Comparison of ENCODE assay signal across 21 cellular contexts in the genomic region with DNA sequence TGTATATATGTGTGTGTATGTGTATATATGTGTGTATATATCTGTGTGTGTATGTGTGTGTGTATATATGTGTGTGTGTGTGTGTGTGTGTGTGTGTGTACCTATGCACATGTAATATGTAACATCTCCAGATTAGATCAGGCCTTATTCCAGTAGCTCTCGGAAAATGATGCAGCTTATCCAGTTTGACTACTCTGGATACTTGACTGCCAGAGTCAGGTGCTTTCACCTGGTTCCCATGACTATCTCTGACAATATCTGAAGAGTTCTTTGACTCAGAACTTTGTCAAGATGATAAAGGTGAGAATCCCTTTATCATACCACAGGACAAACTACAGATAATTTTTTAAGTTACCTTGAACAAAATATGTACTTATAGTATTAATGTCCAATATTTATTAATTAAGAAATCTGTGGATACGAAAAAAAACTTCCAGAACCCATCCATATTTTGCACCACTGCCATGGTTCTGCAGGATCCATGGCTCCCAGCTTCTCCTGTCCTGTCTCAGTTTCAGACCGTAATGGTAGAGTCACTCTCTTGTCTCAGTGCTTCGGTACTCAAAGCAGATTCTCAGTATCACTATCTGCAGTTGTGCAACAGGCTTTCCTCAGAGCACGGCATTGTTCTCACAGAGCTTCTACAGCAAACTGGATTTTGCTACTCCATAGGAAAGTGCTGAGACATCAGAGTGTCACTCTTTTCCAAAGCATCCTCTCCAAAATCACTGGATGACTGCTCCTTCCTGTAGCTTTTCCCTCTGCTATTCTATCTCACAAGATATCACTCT.
"Had no signal": no experiment of that assay in that cellular context is flagged by ENCODE, and none has a peak within 500 bp of the region (broad histone marks: within the 10 kb centered on the region; RNA-seq: fewer than 3 reads in every experiment).

No MANE protein-coding gene starts in this region.

- DNase-seq: activated CD4-positive, alpha-beta T cell treated with anti-CD3 and anti-CD28 coated beads, Interleukin-2, amount 50 U/mL, for 4 hours; activated CD8-positive, alpha-beta memory T cell treated with anti-CD3 and anti-CD28 coated beads for 24 hours; activated CD8-positive, alpha-beta memory T cell treated with anti-CD3 and anti-CD28 coated beads, Interleukin-2, amount 50 U/mL, for 4 hours; activated naive CD4-positive, alpha-beta T cell; activated T-cell treated with anti-CD3 and anti-CD28 coated beads, Interleukin-2, amount 50 U/mL, for 24 hours; amygdala; colonic mucosa; dorsolateral prefrontal cortex; effector memory CD8-positive, alpha-beta T cell; foreskin fibroblast; kidney; lower lobe of right lung; naive thymus-derived CD8-positive, alpha-beta T cell; right cardiac atrium; stimulated activated CD4-positive, alpha-beta T cell treated with anti-CD3 and anti-CD28 coated beads, Interleukin-4, amount 100 ng/mL, for 24 hours; stimulated activated naive CD4-positive, alpha-beta T cell treated with Interleukin-2 at 50 U/mL for 16 hours; T-cell had no signal

- H3K27ac ChIP-seq: colonic mucosa, epithelial cell of prostate, lower lobe of right lung, thoracic aorta had no signal

- H3K36me3 ChIP-seq: colonic mucosa, lower lobe of right lung, thoracic aorta had no signal

- H3K27me3 ChIP-seq: colonic mucosa, dorsolateral prefrontal cortex had no signal

- H3K9me3 ChIP-seq: colonic mucosa, lower lobe of right lung, thoracic aorta had no signal

- H3K4me3 ChIP-seq: colonic mucosa, dorsolateral prefrontal cortex, lower lobe of right lung, thoracic aorta had no signal

- ATAC-seq: activated T-helper 17 cell treated with anti-CD3 and anti-CD28 coated beads, Interleukin-2, amount 50 U/mL, for 72 hours; effector memory CD8-positive, alpha-beta T cell; lower lobe of right lung; naive thymus-derived CD8-positive, alpha-beta T cell; right cardiac atrium; T-cell; WTC11 had no signal
